37 cellular contexts compared by ENCODE assay signal in the genomic region with DNA sequence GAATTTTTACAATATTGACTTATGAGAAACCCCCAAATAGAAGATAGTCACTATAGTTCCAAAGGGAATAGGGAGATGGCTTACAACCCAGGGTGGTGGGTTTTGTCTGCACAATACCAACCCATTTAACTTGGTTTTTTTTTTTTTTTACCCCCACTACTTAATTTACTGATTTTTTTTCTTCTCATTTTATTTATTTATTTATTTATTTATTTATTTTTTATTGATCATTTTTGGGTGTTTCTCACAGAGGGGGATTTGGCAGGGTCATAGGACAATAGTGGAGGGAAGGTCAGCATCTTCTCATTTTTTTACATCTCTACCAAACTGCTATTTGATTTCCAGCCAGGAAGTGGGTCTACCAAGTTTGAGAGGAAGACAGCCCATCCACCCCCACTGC.
"Had no signal": no experiment of that assay in that cellular context is flagged by ENCODE, and none has a peak within 500 bp of the region (broad histone marks: within the 10 kb centered on the region; RNA-seq: fewer than 3 reads in every experiment).

No MANE protein-coding gene starts in this region.

- H3K27ac ChIP-seq: adrenal gland, cardiac muscle cell, VCaP had no signal

- ATAC-seq: activated CD8-positive, alpha-beta T cell treated with anti-CD3 and anti-CD28 coated beads for 36 hours; activated naive CD4-positive, alpha-beta T cell treated with anti-CD3 and anti-CD28 coated beads, Interleukin-2, amount 50 U/mL, for 72 hours; activated T-cell treated with anti-CD3 and anti-CD28 coated beads, Interleukin-2, amount 50 U/mL, for 4 hours; activated T-cell treated with anti-CD3 and anti-CD28 coated beads, Interleukin-2, amount 50 U/mL, for 72 hours; activated T-helper 17 cell treated with anti-CD3 and anti-CD28 coated beads, Interleukin-2, amount 50 U/mL, for 72 hours had no signal

- H3K4me1 ChIP-seq: adrenal gland had no signal

- DNase-seq: activated CD4-positive, alpha-beta memory T cell treated with anti-CD3 and anti-CD28 coated beads for 36 hours; activated CD4-positive, alpha-beta T cell treated with anti-CD3 and anti-CD28 coated beads for 4 hours; activated CD4-positive, alpha-beta T cell treated with anti-CD3 and anti-CD28 coated beads, Interleukin-2, amount 10 ng/mL, durations not matched to agents 24 days and 14 days; activated CD4-positive, alpha-beta T cell treated with anti-CD3 and anti-CD28 coated beads, Interleukin-2, amount 50 U/mL, for 1 hour; activated CD4-positive, alpha-beta T cell treated with anti-CD3 and anti-CD28 coated beads, Interleukin-2, amount 50 U/mL, for 4 hours; activated CD4-positive, CD25-positive, alpha-beta regulatory T cell treated with anti-CD3 and anti-CD28 coated beads, Interleukin-2, amount 50 U/mL, for 72 hours; activated CD8-positive, alpha-beta memory T cell treated with anti-CD3 and anti-CD28 coated beads, Interleukin-2, amount 50 U/mL, for 4 hours; activated CD8-positive, alpha-beta T cell treated with anti-CD3 and anti-CD28 coated beads for 36 hours; activated effector memory CD4-positive, alpha-beta T cell treated with anti-CD3 and anti-CD28 coated beads, Interleukin-2, amount 50 U/mL, for 16 hours; activated gamma-delta T cell treated with Interleukin-2 at 50 U/mL for 16 hours; activated naive CD4-positive, alpha-beta T cell; activated naive CD4-positive, alpha-beta T cell treated with anti-CD3 and anti-CD28 coated beads for 36 hours; activated naive CD4-positive, alpha-beta T cell treated with anti-CD3 and anti-CD28 coated beads, Interleukin-2, amount 50 U/mL, for 16 hours; activated naive CD8-positive, alpha-beta T cell treated with anti-CD3 and anti-CD28 coated beads for 36 hours; activated T-cell treated with anti-CD3 and anti-CD28 coated beads for 4 hours; activated T-cell treated with anti-CD3 and anti-CD28 coated beads, Interleukin-2, amount 50 U/mL, for 1 hour; activated T-cell treated with anti-CD3 and anti-CD28 coated beads, Interleukin-2, amount 50 U/mL, for 4 hours; activated T-cell treated with anti-CD3 and anti-CD28 coated beads, Interleukin-2, amount 50 U/mL, for 72 hours; adrenal gland; amniotic stem cell; aorta; caudate nucleus; cerebellar nuclear complex; T-helper 1 cell; T-helper 2 cell; T-helper 9 cell had no signal

- H3K9me3 ChIP-seq: adrenal gland had no signal

- H3K9me3 Mint-ChIP-seq: activated CD4-positive, alpha-beta memory T cell treated with anti-CD3 and anti-CD28 coated beads for 36 hours; activated CD4-positive, alpha-beta T cell treated with anti-CD3 and anti-CD28 coated beads, Interleukin-2, amount 10 ng/mL, durations not matched to agents 24 days and 14 days; activated CD8-positive, alpha-beta T cell treated with anti-CD3 and anti-CD28 coated beads for 36 hours; activated naive CD4-positive, alpha-beta T cell treated with anti-CD3 and anti-CD28 coated beads for 36 hours; activated naive CD4-positive, alpha-beta T cell treated with anti-CD3 and anti-CD28 coated beads, Interleukin-2, amount 50 U/mL, for 72 hours; activated naive CD8-positive, alpha-beta T cell treated with anti-CD3 and anti-CD28 coated beads for 36 hours; activated T-cell treated with anti-CD3 and anti-CD28 coated beads, Interleukin-2, amount 50 U/mL, for 4 hours; activated T-cell treated with anti-CD3 and anti-CD28 coated beads, Interleukin-2, amount 50 U/mL, for 72 hours; activated T-helper 1 cell treated with anti-CD3 and anti-CD28 coated beads, Interleukin-12 subunit alpha, Interleukin-12 subunit beta, Interleukin-2, Interleukin-4 antibody, amounts not matched to agents 30 ng/mL and 10 ng/mL and 1 ng/mL, durations not matched to agents 14 hours and 24 hours and 36 hours; activated T-helper 17 cell treated with anti-CD3 and anti-CD28 coated beads, Interleukin-2, amount 50 U/mL, for 72 hours; brain; central memory CD8-positive, alpha-beta T cell; T-helper 1 cell treated with Interleukin-12 subunit alpha and Interleukin-12 subunit beta and Interleukin-4 antibody, amounts not matched to agents 30 μg/mL and 1 μg/mL, for 36 hours; T-helper 2 cell treated with Interferon-gamma antibody and Interleukin-4, amounts not matched to agents 5 μg/mL and 100 μg/mL, for 36 hours had no signal

- FAIRE-seq: bronchial epithelial cell, TTC549 had no signal

- H3K4me1 Mint-ChIP-seq: activated CD4-positive, alpha-beta T cell treated with anti-CD3 and anti-CD28 coated beads, Interleukin-2, amount 10 ng/mL, durations not matched to agents 24 days and 14 days; activated naive CD8-positive, alpha-beta T cell treated with anti-CD3 and anti-CD28 coated beads for 36 hours; activated T-helper 17 cell treated with anti-CD3 and anti-CD28 coated beads, Interleukin-2, amount 50 U/mL, for 72 hours; central memory CD8-positive, alpha-beta T cell had no signal

- H3K36me3 ChIP-seq: adrenal gland, cardiac muscle cell had no signal

- H3K4me3 ChIP-seq: adrenal gland, cardiac muscle cell had no signal

- H3K36me3 Mint-ChIP-seq: activated CD4-positive, alpha-beta memory T cell treated with anti-CD3 and anti-CD28 coated beads for 36 hours; activated naive CD4-positive, alpha-beta T cell treated with anti-CD3 and anti-CD28 coated beads, Interleukin-2, amount 50 U/mL, for 72 hours; activated naive CD8-positive, alpha-beta T cell treated with anti-CD3 and anti-CD28 coated beads for 36 hours; brain had no signal

- H3K4me3 Mint-ChIP-seq: activated CD4-positive, alpha-beta memory T cell treated with anti-CD3 and anti-CD28 coated beads for 36 hours; activated CD4-positive, alpha-beta T cell treated with anti-CD3 and anti-CD28 coated beads, Interleukin-2, amount 10 ng/mL, durations not matched to agents 24 days and 14 days; activated CD8-positive, alpha-beta T cell treated with anti-CD3 and anti-CD28 coated beads for 36 hours; activated naive CD4-positive, alpha-beta T cell treated with anti-CD3 and anti-CD28 coated beads for 36 hours; activated naive CD8-positive, alpha-beta T cell treated with anti-CD3 and anti-CD28 coated beads for 36 hours; activated T-cell treated with anti-CD3 and anti-CD28 coated beads, Interleukin-2, amount 50 U/mL, for 4 hours; activated T-cell treated with anti-CD3 and anti-CD28 coated beads, Interleukin-2, amount 50 U/mL, for 72 hours; activated T-helper 1 cell treated with anti-CD3 and anti-CD28 coated beads, Interleukin-12 subunit alpha, Interleukin-12 subunit beta, Interleukin-2, Interleukin-4 antibody, amounts not matched to agents 30 ng/mL and 10 ng/mL and 1 ng/mL, durations not matched to agents 14 hours and 24 hours and 36 hours; activated T-helper 17 cell treated with anti-CD3 and anti-CD28 coated beads, Interleukin-2, amount 50 U/mL, for 72 hours; brain; central memory CD8-positive, alpha-beta T cell; T-helper 1 cell treated with Interleukin-12 subunit alpha and Interleukin-12 subunit beta and Interleukin-4 antibody, amounts not matched to agents 30 μg/mL and 1 μg/mL, for 36 hours; T-helper 2 cell treated with Interferon-gamma antibody and Interleukin-4, amounts not matched to agents 5 μg/mL and 100 μg/mL, for 36 hours had no signal

- H3K27ac Mint-ChIP-seq: activated CD4-positive, alpha-beta memory T cell treated with anti-CD3 and anti-CD28 coated beads for 36 hours; activated CD4-positive, alpha-beta T cell treated with anti-CD3 and anti-CD28 coated beads, Interleukin-2, amount 10 ng/mL, durations not matched to agents 24 days and 14 days; activated CD8-positive, alpha-beta T cell treated with anti-CD3 and anti-CD28 coated beads for 36 hours; activated naive CD4-positive, alpha-beta T cell treated with anti-CD3 and anti-CD28 coated beads for 36 hours; activated naive CD4-positive, alpha-beta T cell treated with anti-CD3 and anti-CD28 coated beads, Interleukin-2, amount 50 U/mL, for 72 hours; activated naive CD8-positive, alpha-beta T cell treated with anti-CD3 and anti-CD28 coated beads for 36 hours; activated T-cell treated with anti-CD3 and anti-CD28 coated beads, Interleukin-2, amount 50 U/mL, for 72 hours; activated T-helper 1 cell treated with anti-CD3 and anti-CD28 coated beads, Interleukin-12 subunit alpha, Interleukin-12 subunit beta, Interleukin-2, Interleukin-4 antibody, amounts not matched to agents 30 ng/mL and 10 ng/mL and 1 ng/mL, durations not matched to agents 14 hours and 24 hours and 36 hours; activated T-helper 17 cell treated with anti-CD3 and anti-CD28 coated beads, Interleukin-2, amount 50 U/mL, for 72 hours; brain; T-helper 1 cell treated with Interleukin-12 subunit alpha and Interleukin-12 subunit beta and Interleukin-4 antibody, amounts not matched to agents 30 μg/mL and 1 μg/mL, for 36 hours; T-helper 2 cell treated with Interferon-gamma antibody and Interleukin-4, amounts not matched to agents 5 μg/mL and 100 μg/mL, for 36 hours had no signal
